Comparison of ENCODE assay signal across 8 cellular contexts in genomic region chr22:46336119-46337078, GRCh38. TPM values are rescaled to one million over a fixed set of nuclear protein-coding genes. Genes with fewer than 3 reads are reported as not detected.
DNase-seq lines count a peak whose midpoint lies in the region; ATAC-seq, FAIRE-seq and TF ChIP-seq lines count a peak whose summit lies in the region.

No MANE protein-coding gene starts in this region.

- H3K36me3 ChIP-seq in OCI-LY7 (ENCODE audit: insufficient read depth, low read length), result peaks cover 62% of the 10 kb centered on the region
- H3K36me3 ChIP-seq in lower lobe of right lung, result peaks cover 39% of the 10 kb centered on the region
- H3K36me3 ChIP-seq in suprapubic skin, result peaks cover 36% of the 10 kb centered on the region

- TF ChIP-seq CTCF in OCI-LY7 (conservative IDR thresholded peaks at IDR 0.05; ENCODE audit: low read length) (no peak), choroid plexus epithelial cell (conservative IDR thresholded peaks at IDR 0.05; ENCODE audit: low read depth, low read length) (no peak), lower lobe of right lung (IDR thresholded peaks at IDR 0.05) (no peak), suprapubic skin (IDR thresholded peaks at IDR 0.05) (no peak)

- CTCF ChIA-PET in OCI-LY7 (lab: Charles Lee; ENCODE audit: unreplicated experiment), result no interaction called here

- no peaks in the 10 kb centered on the region for H3K9me3 ChIP-seq in OCI-LY7 (ENCODE audit: low read length)
- no peaks in the 10 kb centered on the region for H3K9me3 ChIP-seq in lower lobe of right lung
- no peaks in the 10 kb centered on the region for H3K9me3 ChIP-seq in suprapubic skin

- H3K27me3 ChIP-seq in lower lobe of right lung (ENCODE audit: low read depth) (no peaks in the 10 kb centered on the region), suprapubic skin (no peaks in the 10 kb centered on the region)

- H3K4me3 ChIP-seq in OCI-LY7 (ENCODE audit: low read depth, low read length, poor library complexity, severe bottlenecking), result peak overlapping the region; percentile 93
- H3K4me3 ChIP-seq in choroid plexus epithelial cell (ENCODE audit: low read depth, low read length), result peak overlapping the region; percentile 97
- peak overlapping the region; percentile 100 for H3K4me3 ChIP-seq in lower lobe of right lung
- peak overlapping the region; percentile 98 for H3K4me3 ChIP-seq in suprapubic skin

- H2AFZ ChIP-seq in OCI-LY7 (ENCODE audit: low read length), result peak overlapping the region; percentile 54; the same call in 1 of the 2 replicates

- peaks cover 21% of the 10 kb centered on the region for H3K79me2 ChIP-seq in OCI-LY7 (ENCODE audit: insufficient read depth, low read depth, low read length)

- no peak for FAIRE-seq in H54 (lab: Jason Lieb, UNC)

- H4K20me1 ChIP-seq in OCI-LY7 (ENCODE audit: insufficient read depth, low read length), result peaks cover 5% of the 10 kb centered on the region

- H3K4me2 ChIP-seq in OCI-LY7 (ENCODE audit: low read length), result peak overlapping the region; percentile 78

- POLR2A ChIA-PET in OCI-LY7 (lab: Charles Lee), result interaction anchor here (0.6 to 0.9 kb wide), 2 partner anchors 8 to 1080 kb away, joined by 3 read pairs; no protein-coding TSS in a partner anchor

- no peaks in the 10 kb centered on the region for H3K9me2 ChIP-seq in OCI-LY7 (ENCODE audit: insufficient read depth, low read length)

- 17% methylated on average over 17 of the region's 42 CpGs for WGBS in suprapubic skin

- peaks cover 9% of the 10 kb centered on the region for H3K4me1 ChIP-seq in OCI-LY7 (ENCODE audit: insufficient read depth, low read length, poor library complexity, severe bottlenecking)
- H3K4me1 ChIP-seq in lower lobe of right lung, result peaks cover 24% of the 10 kb centered on the region
- peaks cover 21% of the 10 kb centered on the region for H3K4me1 ChIP-seq in suprapubic skin

- intact Hi-C loops in OCI-LY7 (cut with micrococcal nuclease; ENCODE audit: unreplicated experiment), result no loop called here
- intact Hi-C loops in lower lobe of right lung (cut with DNase I), result no loop called here

- no peak for TF ChIP-seq POLR2A in suprapubic skin (IDR thresholded peaks at IDR 0.05)
- TF ChIP-seq POLR2A in H54 (IDR thresholded peaks at IDR 0.05; ENCODE audit: low read depth, low read length), result no peak

- no TSS peak for BruUV-seq in OCI-LY7 (replicated peaks; lab: Mats Ljungman, UMichigan)

- DNase-seq in stimulated activated CD4-positive, alpha-beta T cell treated with anti-CD3 and anti-CD28 coated beads, Interleukin-15, amount 100 ng/mL, for 24 hours, result peak; percentile 31
- DNase-seq in stimulated activated CD4-positive, alpha-beta T cell treated with anti-CD3 and anti-CD28 coated beads, Interleukin-2, amount 100 ng/mL, for 48 hours, result no peak
- DNase-seq in OCI-LY7 (ENCODE audit: low spot score), result peak; percentile 27
- DNase-seq in choroid plexus epithelial cell (ENCODE audit: low read depth), result peak; percentile 21
- peak; percentile 59 for DNase-seq in lower lobe of right lung
- DNase-seq in suprapubic skin (ENCODE audit: low spot score in 2 of 2), result no peak
- no peak for DNase-seq in H54 (ENCODE audit: insufficient read length, low spot score)
- DNase-seq in A172 (ENCODE audit: low spot score), result no peak

- ATAC-seq in lower lobe of right lung, result peak; percentile 50 to 53

- TF ChIP-seq EP300 in suprapubic skin (IDR thresholded peaks at IDR 0.05), result no peak

- H3K27ac ChIP-seq in OCI-LY7 (ENCODE audit: low read depth, low read length, poor library complexity, severe bottlenecking), result peak overlapping the region; percentile 29
- peak overlapping the region; percentile 86 for H3K27ac ChIP-seq in lower lobe of right lung
- peak overlapping the region; percentile 86 for H3K27ac ChIP-seq in suprapubic skin

RNA-seq across cellular contexts. Expression of gene TRMU, which starts 0.9 kb away (rescaled TPM):
- total RNA-seq in OCI-LY7 (2014; rRNA removed; shearing (Covaris generic)), result 73.6 and 88.2 TPM in 2 replicates
- 109 and 121 TPM in 2 replicates for total RNA-seq in OCI-LY7 (2022)
- 33.5 TPM for total RNA-seq in lower lobe of right lung
- total RNA-seq in suprapubic skin, result 100 to 1,000 TPM in 1 of 4 donors, 10 to 100 TPM in 3; 28.3 to 109 (median 40.9) TPM
- total RNA-seq in A172 (2014; rRNA removed; shearing (Covaris generic)), result 20.6 and 33.6 TPM in 2 replicates

RNA-seq across cellular contexts. Expression of gene GTSE1, which starts 39.7 kb away (rescaled TPM):
- total RNA-seq in OCI-LY7 (2014; rRNA removed; shearing (Covaris generic)), result 54.7 and 56.0 TPM in 2 replicates
- total RNA-seq in OCI-LY7 (2022) (109 and 114 TPM in 2 replicates), lower lobe of right lung (1.4 TPM), suprapubic skin (1 to 10 TPM in 3 of 4 donors, under 1 TPM in 1; 0.76 to 2.2 (median 1.8) TPM)
- 13.7 and 14.4 TPM in 2 replicates for total RNA-seq in A172 (2014; rRNA removed; shearing (Covaris generic))

Comparison
In these comparisons a context has a peak if more than half of its experiments do, and no peak if none do; other contexts are left out.
1. DNase-seq: peak in stimulated activated CD4-positive, alpha-beta T cell treated with anti-CD3 and anti-CD28 coated beads, Interleukin-15, amount 100 ng/mL, for 24 hours (single experiment), OCI-LY7 (single experiment), choroid plexus epithelial cell (single experiment) and lower lobe of right lung (single experiment); none in stimulated activated CD4-positive, alpha-beta T cell treated with anti-CD3 and anti-CD28 coated beads, Interleukin-2, amount 100 ng/mL, for 48 hours (0 of 2), suprapubic skin (0 of 2), H54 (single experiment) and A172 (single experiment).
2. H3K27ac ChIP-seq: peak in every context shown above with its lines; median percentile 86 in lower lobe of right lung; 86 in suprapubic skin; 29 in OCI-LY7.
3. Peak in every context shown above with its lines, with median percentiles within 50 percentile points of each other: H3K4me3 ChIP-seq.